17 cellular contexts compared by ENCODE assay signal in genomic region chr9:13576101-13576500, GRCh38.
DNase-seq lines count a peak whose midpoint lies in the region; ATAC-seq and TF ChIP-seq lines count a peak whose summit lies in the region.
"Had no signal": no experiment of that assay in that cellular context is flagged by ENCODE, and none has a peak within 500 bp of the region (broad histone marks: within the 10 kb centered on the region; RNA-seq: fewer than 3 reads in every experiment).

No MANE protein-coding gene starts in this region.

- peak overlapping the region; percentile 6 for H3K27ac Mint-ChIP-seq in chondrocyte (ENCODE audit: unreplicated experiment)
- H3K27ac Mint-ChIP-seq: CD14-positive monocyte; CD8-positive, alpha-beta T cell had no signal

- no peak overlapping the region for H3K4me3 ChIP-seq in fibroblast of the aortic adventitia (ENCODE audit: low read depth, low read length)
- no peak overlapping the region for H3K4me3 ChIP-seq in spleen
- H3K4me3 ChIP-seq: GM23248 had no signal

- peaks cover 0 to 3% (median 0%) of the 10 kb centered on the region in 8 donors for H3K9me3 ChIP-seq in spleen

- H3K4me1 Mint-ChIP-seq in chondrocyte (ENCODE audit: low read depth): peaks cover 3% of the 10 kb centered on the region
- H3K4me1 Mint-ChIP-seq: CD14-positive monocyte had no signal

- H3K4me3 Mint-ChIP-seq in chondrocyte (ENCODE audit: unreplicated experiment): no peak overlapping the region
- H3K4me3 Mint-ChIP-seq: CD14-positive monocyte; CD8-positive, alpha-beta T cell had no signal

- ATAC-seq in HG03108 (IDR thresholded peaks at IDR 0.05; ENCODE audit: unreplicated experiment) (no peak), HG03159 (IDR thresholded peaks at IDR 0.05; ENCODE audit: unreplicated experiment) (no peak)
- ATAC-seq: CD8-positive, alpha-beta T cell; HCT116 had no signal

- H3K36me3 ChIP-seq in spleen: no peaks in the 10 kb centered on the region

- no peaks in the 10 kb centered on the region for H3K36me3 Mint-ChIP-seq in chondrocyte (ENCODE audit: low read depth)
- H3K36me3 Mint-ChIP-seq: CD14-positive monocyte; CD8-positive, alpha-beta T cell had no signal

- TF ChIP-seq POLR2A in spleen (IDR thresholded peaks at IDR 0.05): no peak

- H3K27ac ChIP-seq in spleen: peak overlapping the region in 5 of 8 donors; percentile 5 to 75 (median 14)
- H3K27ac ChIP-seq: 22Rv1, GM23248 had no signal

- H3K27me3 ChIP-seq in spleen (replicated peaks in 1 of 7): no peaks in the 10 kb centered on the region

- DNase-seq in NCI-H446 treated with DMSO at 0.1 percent for 48 hours (lab: John Stamatoyannopoulos, UW) (peak; percentile 64), NCI-H446 (lab: John Stamatoyannopoulos, UW) (no peak), chondrocyte (ENCODE audit: low spot score) (no peak), fibroblast of the aortic adventitia (ENCODE audit: low read depth) (peak; percentile 55), spleen (no peak), NCI-H146 treated with DMSO at 0.1 percent for 48 hours (lab: John Stamatoyannopoulos, UW; ENCODE audit: unreplicated experiment) (no peak)
- DNase-seq: CD8-positive, alpha-beta T cell; COR-L47; DMS153; DMS79 treated with DMSO at 0.1 percent for 48 hours; EL; GM23248 had no signal

- intact Hi-C loops in spleen (cut with DNase I; ENCODE audit: low total_unique reads): no loop called here

- peaks cover 8% of the 10 kb centered on the region for H3K9me3 Mint-ChIP-seq in chondrocyte (ENCODE audit: low read depth)

- no peak for TF ChIP-seq CTCF in chondrocyte (IDR thresholded peaks at IDR 0.05)
- no peak for TF ChIP-seq CTCF in fibroblast of the aortic adventitia (IDR thresholded peaks at IDR 0.05; ENCODE audit: insufficient read depth, low read length)
- no peak for TF ChIP-seq CTCF in spleen (IDR thresholded peaks at IDR 0.05 in 8 of 11, conservative IDR thresholded peaks at IDR 0.05 in 3 of 11)

- H3K27me3 Mint-ChIP-seq in chondrocyte (ENCODE audit: low read depth): no peaks in the 10 kb centered on the region

- no peaks in the 10 kb centered on the region for H3K4me1 ChIP-seq in spleen

Comparison
In these comparisons a context has a peak if more than half of its experiments do, and no peak if none do; other contexts are left out.
1. DNase-seq: peak in NCI-H446 treated with DMSO at 0.1 percent for 48 hours (single experiment) and fibroblast of the aortic adventitia (single experiment); none in NCI-H446 (0 of 2), chondrocyte (single experiment), spleen (single experiment) and NCI-H146 treated with DMSO at 0.1 percent for 48 hours (single experiment).